Comparison of ENCODE assay signal across 8 cellular contexts in genomic region chr1:220089650-220090556, GRCh38. TPM values are rescaled to one million over a fixed set of nuclear protein-coding genes. Genes with fewer than 3 reads are reported as not detected.
DNase-seq lines count a peak whose midpoint lies in the region; ATAC-seq and TF ChIP-seq lines count a peak whose summit lies in the region.

TSS of gene BPNT1 (minus strand) at chr1:220089788. CDS start at chr1:220079846, 9,942 bp downstream.

- H3K4me1 ChIP-seq in spleen, result peaks cover 3 to 65% (median 37%) of the 10 kb centered on the region in 6 donors

- H3K36me3 ChIP-seq in spleen, result no peaks in the 10 kb centered on the region

- POLR2A ChIA-PET in WTC11 (lab: Charles Lee), result interaction anchor here (0.6 kb wide), 2 partner anchors 43 to 327 kb away, joined by 3 read pairs; no protein-coding TSS in a partner anchor

- DNase-seq in AG08396 (ENCODE audit: low spot score), result peak; percentile 90
- DNase-seq in NCI-H226, result peak; percentile 63
- DNase-seq in WTC11 (ENCODE audit: low spot score), result peak; percentile 98
- DNase-seq in cardiac fibroblast (ENCODE audit: low read depth in 2 of 2), result peak; percentile 96
- DNase-seq in immature natural killer cell, result peak; percentile 97
- peak; percentile 96 for DNase-seq in spleen

- no peaks in the 10 kb centered on the region for H3K27me3 Mint-ChIP-seq in WTC11 (ENCODE audit: low read depth)
- H3K27me3 Mint-ChIP-seq in immature natural killer cell (ENCODE audit: low read depth in 3 of 3), result peaks cover 6 to 11% (median 9%) of the 10 kb centered on the region in 3 donors

- peak within 1 kb of the TSS; percentile 76 to 89 (median 86) for H3K27ac ChIP-seq in spleen

- H3K36me3 Mint-ChIP-seq in WTC11 (no peaks in the 10 kb centered on the region), immature natural killer cell (no peaks in the 10 kb centered on the region)

- ATAC-seq in GM18909 (IDR thresholded peaks at IDR 0.05; ENCODE audit: poor library complexity, unreplicated experiment) (peak; percentile 62), HG03175 (IDR thresholded peaks at IDR 0.05; ENCODE audit: unreplicated experiment) (peak; percentile 56), WTC11 (peak; percentile 56)

- 0 out of 2 replicates have a peak within 1 kb of the TSS, but pooled peaks have one; percentile 3 for H3K27ac Mint-ChIP-seq in WTC11
- peak within 1 kb of the TSS; percentile 78 to 96 (median 90) for H3K27ac Mint-ChIP-seq in immature natural killer cell

- TF ChIP-seq POLR2A in spleen (IDR thresholded peaks at IDR 0.05), result peak in 2 of 3 donors; percentile 44 to 52

- H3K4me3 Mint-ChIP-seq in WTC11 (peak within 1 kb of the TSS; percentile 87), immature natural killer cell (peak within 1 kb of the TSS; percentile 90 to 98 (median 96))

- H3K4me1 Mint-ChIP-seq in WTC11 (0 out of 2 replicates have a peak, but pooled peaks cover 2% of the 10 kb centered on the region), immature natural killer cell (peaks cover 26 to 31% of the 10 kb centered on the region in 2 donors)

- peak within 1 kb of the TSS; percentile 63 to 69 for H3K4me3 ChIP-seq in cardiac fibroblast (replicated peaks in 1 of 2; ENCODE audit: low read depth in 2 of 2, low read length in 2 of 2)
- peak within 1 kb of the TSS; percentile 43 to 86 (median 60) for H3K4me3 ChIP-seq in spleen

- intact Hi-C loops in spleen (cut with DNase I; ENCODE audit: low total_unique reads), result loop anchor here (10.0 kb wide), 1 partner anchor 45 kb away; the partner anchor contains the start of gene EPRS1

- H3K9me3 Mint-ChIP-seq in WTC11, result no peaks in the 10 kb centered on the region
- no peaks in the 10 kb centered on the region for H3K9me3 Mint-ChIP-seq in immature natural killer cell

- H3K27me3 ChIP-seq in spleen (replicated peaks in 1 of 7), result no peaks in the 10 kb centered on the region

- CTCF ChIA-PET in WTC11 (lab: Charles Lee), result interaction anchor here (0.6 to 1.9 kb wide), 17 partner anchors 10 to 1966 kb away, joined by 3 to 11 read pairs (median 3); partner anchors contain the start of gene EPRS1

- TF ChIP-seq CTCF in WTC11 (IDR thresholded peaks at IDR 0.05), result no peak
- no peak for TF ChIP-seq CTCF in cardiac fibroblast (IDR thresholded peaks at IDR 0.05; ENCODE audit: low read depth, low read length)
- peak in 1 of 11 experiments; percentile 16 for TF ChIP-seq CTCF in spleen (IDR thresholded peaks at IDR 0.05 in 8 of 11, conservative IDR thresholded peaks at IDR 0.05 in 3 of 11)

- H3K9me3 ChIP-seq in spleen, result no peaks in the 10 kb centered on the region

- 3 to 5% (median 4%) methylated on average over 34 to 35 of the region's 35 CpGs for WGBS in spleen, 5 donors

TF ChIP-seq in WTC11, 78 proteins besides CTCF, POLR2A, EP300 and RAD21 (continues in another document):
- TF ChIP-seq ATF3 (CRISPR knock-in tag; conservative IDR thresholded peaks at IDR 0.05) (no peak), ELF4 (CRISPR knock-in tag; IDR thresholded peaks at IDR 0.05; ENCODE audit: low read depth) (no peak), PRRX2 (CRISPR knock-in tag; IDR thresholded peaks at IDR 0.05) (no peak), ZNF416 (CRISPR knock-in tag; IDR thresholded peaks at IDR 0.05) (no peak; the same call in 1 of the 2 replicates), ZBTB21 (CRISPR knock-in tag; IDR thresholded peaks at IDR 0.05; ENCODE audit: borderline replicate concordance) (no peak), FOXJ3 (CRISPR knock-in tag; IDR thresholded peaks at IDR 0.05; ENCODE audit: borderline replicate concordance) (no peak), USF1 (CRISPR knock-in tag; IDR thresholded peaks at IDR 0.05) (peak; percentile 66; the same call in 1 of the 2 replicates), FOXP4 (CRISPR knock-in tag; IDR thresholded peaks at IDR 0.05) (no peak), HMGXB4 (CRISPR knock-in tag; IDR thresholded peaks at IDR 0.05) (no peak), TCF7 (CRISPR knock-in tag; IDR thresholded peaks at IDR 0.05; ENCODE audit: low read depth) (no peak), ATF2 (CRISPR knock-in tag; IDR thresholded peaks at IDR 0.05; ENCODE audit: borderline replicate concordance, low read depth) (no peak), PREB (CRISPR knock-in tag; IDR thresholded peaks at IDR 0.05; ENCODE audit: borderline replicate concordance) (no peak), HMGA2 (CRISPR knock-in tag; IDR thresholded peaks at IDR 0.05) (no peak), IRF1 (CRISPR knock-in tag; IDR thresholded peaks at IDR 0.05) (no peak), SP1 (CRISPR knock-in tag; conservative IDR thresholded peaks at IDR 0.05) (peak; percentile 84), MYBL2 (CRISPR knock-in tag; IDR thresholded peaks at IDR 0.05) (no peak), NFE2L1 (CRISPR knock-in tag; IDR thresholded peaks at IDR 0.05) (no peak), JUN (CRISPR knock-in tag; IDR thresholded peaks at IDR 0.05) (no peak), ZNF121 (CRISPR knock-in tag; IDR thresholded peaks at IDR 0.05) (no peak)

RNA-seq across cellular contexts. Expression of gene BPNT1, which starts in this region (rescaled TPM):
- total RNA-seq in WTC11 (2021), result 12.8 to 14.4 TPM (median 13.7 TPM) in 3 replicates
- 10 to 100 TPM; 13.9 to 19.0 (median 15.3) TPM for polyA plus RNA-seq in immature natural killer cell
- total RNA-seq in spleen, result 10 to 100 TPM; 15.9 to 25.8 (median 19.9) TPM
- polyA plus RNA-seq in spleen, result 10 to 100 TPM; 15.3 to 25.5 (median 16.3) TPM

Comparison
In these comparisons a context has a peak if more than half of its experiments do, and no peak if none do; other contexts are left out.
1. Peak in every context shown above with its lines: DNase-seq, ATAC-seq, H3K4me3 ChIP-seq and H3K27ac ChIP-seq.